In genomic region chr5:142630927-142631539, GRCh38 we compare ENCODE assay signal across 26 cellular contexts. TPM values are rescaled to one million over a fixed set of nuclear protein-coding genes. Genes with fewer than 3 reads are reported as not detected.
DNase-seq lines count a peak whose midpoint lies in the region; ATAC-seq and TF ChIP-seq lines count a peak whose summit lies in the region.
"Had no signal": no experiment of that assay in that cellular context is flagged by ENCODE, and none has a peak within 500 bp of the region (broad histone marks: within the 10 kb centered on the region; RNA-seq: fewer than 3 reads in every experiment).

No MANE protein-coding gene starts in this region.

- no peak for TF ChIP-seq CTCF in smooth muscle cell (IDR thresholded peaks at IDR 0.05; ENCODE audit: borderline replicate concordance, insufficient read depth, poor library complexity, severe bottlenecking)

- 58% methylated on average over 7 of the region's 7 CpGs for WGBS in smooth muscle cell (ENCODE audit: low lambda C conversion rate)

- no peak overlapping the region for H2AFZ ChIP-seq in smooth muscle cell (ENCODE audit: low read depth)

- intact Hi-C loops in left ventricle myocardium superior (cut with micrococcal nuclease) = no loop called here

- peaks cover 8% of the 10 kb centered on the region for H3K79me2 ChIP-seq in smooth muscle cell (ENCODE audit: low read depth)

- no peaks in the 10 kb centered on the region for H3K27me3 ChIP-seq in smooth muscle cell (ENCODE audit: low read depth)
- H3K27me3 ChIP-seq: esophagus squamous epithelium, gastroesophageal sphincter, MG63, tibial nerve had no signal

- H3K27ac ChIP-seq in caudate nucleus (ENCODE audit: low read depth, low read length) = peak overlapping the region; percentile 56
- H3K27ac ChIP-seq in smooth muscle cell (ENCODE audit: low read depth) = peak overlapping the region; percentile 54
- H3K27ac ChIP-seq: C4-2B, esophagus squamous epithelium, gastroesophageal sphincter, tibial nerve had no signal

- H4K20me1 ChIP-seq in smooth muscle cell (ENCODE audit: low read depth) = no peaks in the 10 kb centered on the region

- H3K9ac ChIP-seq in smooth muscle cell (ENCODE audit: low read depth) = no peak overlapping the region

- peaks cover 45% of the 10 kb centered on the region for H3F3A ChIP-seq in smooth muscle cell (ENCODE audit: low read depth)

- peaks cover 9% of the 10 kb centered on the region for H3K4me1 ChIP-seq in smooth muscle cell (ENCODE audit: low read depth)
- H3K4me1 ChIP-seq: esophagus squamous epithelium had no signal

- no peak overlapping the region for H3K4me3 ChIP-seq in smooth muscle cell
- H3K4me3 ChIP-seq: esophagus squamous epithelium, gastroesophageal sphincter, MG63, tibial nerve had no signal

- no peaks in the 10 kb centered on the region for H3K36me3 ChIP-seq in smooth muscle cell (ENCODE audit: low read depth)
- H3K36me3 ChIP-seq: esophagus squamous epithelium, gastroesophageal sphincter, MG63, tibial nerve had no signal

- DNase-seq in ELR (ENCODE audit: low read depth) (peak; percentile 53), caudate nucleus (lab: John Stamatoyannopoulos, UW) (no peak), left ventricle myocardium superior (no peak), smooth muscle cell (lab: John Stamatoyannopoulos, UW; ENCODE audit: unreplicated experiment) (no peak), NCI-H1417 treated with DMSO at 0.1 percent for 48 hours (lab: John Stamatoyannopoulos, UW) (no peak)
- DNase-seq: activated CD4-positive, alpha-beta T cell treated with anti-CD3 and anti-CD28 coated beads, Interleukin-2, amount 50 U/mL, for 4 hours; activated CD8-positive, alpha-beta memory T cell treated with anti-CD3 and anti-CD28 coated beads, Interleukin-2, amount 50 U/mL, for 4 hours; activated naive CD4-positive, alpha-beta T cell treated with Interleukin-2 at 50 U/mL for 16 hours; DMS79 treated with DMSO at 0.1 percent for 48 hours; esophagus squamous epithelium; KG1; MG63; midbrain; naive B cell; NCI-H2029 treated with DMSO at 0.1 percent for 48 hours; NCI-H524 treated with DMSO at 0.1 percent for 48 hours; stimulated activated CD4-positive, alpha-beta T cell treated with anti-CD3 and anti-CD28 coated beads, Interleukin-15, amount 100 ng/mL, for 24 hours; stimulated activated CD4-positive, alpha-beta T cell treated with anti-CD3 and anti-CD28 coated beads, Interleukin-4, amount 100 ng/mL, for 4 hours; T-helper 17 cell had no signal

- no peaks in the 10 kb centered on the region for H3K9me3 ChIP-seq in smooth muscle cell (replicated peaks; ENCODE audit: low read depth)
- H3K9me3 ChIP-seq: esophagus squamous epithelium, gastroesophageal sphincter, MG63, tibial nerve had no signal

- H3K4me2 ChIP-seq in smooth muscle cell = peak overlapping the region; percentile 53

- ATAC-seq in left ventricle myocardium superior (peak; percentile 53), GM18498 (IDR thresholded peaks at IDR 0.05; ENCODE audit: unreplicated experiment) (no peak), GM21360 (IDR thresholded peaks at IDR 0.05; ENCODE audit: unreplicated experiment) (no peak)
- ATAC-seq: gastroesophageal sphincter, SK-N-SH treated with all-trans-retinoic acid at 6 μM for 48 hours, T-helper 17 cell had no signal

RNA-seq across cellular contexts. Expression of gene FGF1, which starts 54.9 kb away (rescaled TPM):
- total RNA-seq in left ventricle myocardium superior (43.6 TPM), smooth muscle cell (36.5 and 111 TPM in 2 replicates)
- polyA plus RNA-seq in smooth muscle cell = 50.2 and 91.7 TPM in 2 replicates
- total RNA-seq: progenitor cell of endocrine pancreas, T-helper 17 cell had no signal
